Comparison of ENCODE assay signal across 16 cellular contexts in the genomic region with DNA sequence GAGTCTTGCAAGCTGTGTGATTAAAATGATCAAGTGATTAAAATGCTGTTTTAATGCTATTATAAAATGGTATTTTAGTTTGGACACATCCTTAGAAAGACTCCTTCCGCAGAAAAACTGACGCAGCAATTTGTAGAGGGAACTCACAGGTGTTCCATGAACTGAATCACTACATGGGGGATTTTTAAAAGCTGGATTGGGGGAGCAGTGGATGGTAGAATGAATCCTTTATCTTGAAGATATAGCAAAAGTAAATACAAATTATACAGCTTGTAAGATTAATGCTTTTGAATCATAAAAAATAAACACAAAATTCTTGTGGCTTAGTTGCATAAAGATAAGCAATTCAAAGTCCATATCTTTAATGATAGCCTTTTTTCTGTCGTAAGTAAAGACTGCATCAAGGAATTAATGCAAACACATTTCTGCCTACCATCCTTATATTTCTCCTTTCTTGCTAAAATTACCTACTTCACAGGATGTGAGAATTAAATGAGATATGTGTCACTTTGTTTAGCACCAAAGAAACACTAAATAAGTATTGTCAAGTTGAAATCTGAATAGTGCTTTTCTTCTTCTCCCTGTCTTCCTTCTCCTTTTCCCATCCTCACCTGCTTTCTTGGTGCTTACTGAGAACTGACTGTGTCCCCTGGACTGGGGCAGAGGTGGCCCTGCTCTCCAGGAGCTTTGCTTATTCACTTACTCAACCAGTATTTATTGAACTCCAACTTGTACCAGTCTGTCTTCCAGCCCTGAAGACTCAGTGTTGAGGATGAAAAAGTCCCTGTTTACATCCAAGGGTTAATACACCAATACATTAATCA.
DNase-seq lines count a peak whose midpoint lies in the region; ATAC-seq and TF ChIP-seq lines count a peak whose summit lies in the region.
"Had no signal": no experiment of that assay in that cellular context is flagged by ENCODE, and none has a peak within 500 bp of the region (broad histone marks: within the 10 kb centered on the region; RNA-seq: fewer than 3 reads in every experiment).

No MANE protein-coding gene starts in this region.

- H3K4me1 ChIP-seq in CD8-positive, alpha-beta memory T cell (ENCODE audit: insufficient read depth, low read length): no peaks in the 10 kb centered on the region
- H3K4me1 ChIP-seq in adipocyte (ENCODE audit: control insufficient read depth, insufficient read depth, low read length) (peaks cover 9% of the 10 kb centered on the region), GM23338 (ENCODE audit: insufficient read depth) (no peaks in the 10 kb centered on the region)
- H3K4me1 ChIP-seq: HAP-1 had no signal

- no peaks in the 10 kb centered on the region for H3K27me3 ChIP-seq in CD8-positive, alpha-beta memory T cell (ENCODE audit: insufficient read depth, low read length, poor library complexity, severe bottlenecking)
- H3K27me3 ChIP-seq in adipocyte (replicated peaks; ENCODE audit: control insufficient read depth, insufficient read depth, low read length): no peaks in the 10 kb centered on the region
- H3K27me3 ChIP-seq in GM23338 (ENCODE audit: insufficient read depth): no peaks in the 10 kb centered on the region
- H3K27me3 ChIP-seq: upper lobe of left lung had no signal

- CTCF ChIA-PET in CD8-positive, alpha-beta memory T cell (lab: Charles Lee): interaction anchor here (1.2 kb wide), 1 partner anchor 19 kb away, joined by 3 read pairs; no protein-coding TSS in a partner anchor

- no peak overlapping the region for H3K4me3 ChIP-seq in CD8-positive, alpha-beta memory T cell (ENCODE audit: low read length)
- H3K4me3 ChIP-seq in Jurkat, Clone E6-1 (ENCODE audit: low read length): peak overlapping the region; percentile 28; the same call in 1 of the 2 replicates
- H3K4me3 ChIP-seq in adipocyte (ENCODE audit: low read length) (peak overlapping the region; percentile 42), GM23338 (no peak overlapping the region)
- H3K4me3 ChIP-seq: HAP-1 had no signal

- intact Hi-C loops in natural killer cell (cut with micrococcal nuclease): loop anchor here (1.0 to 10.0 kb wide), 2 partner anchors 586 to 758 kb away; no protein-coding TSS in a partner anchor
- intact Hi-C loops in activated T-helper 2 cell treated with anti-CD3 and anti-CD28 coated beads, Interferon-gamma antibody, Interleukin-2, Interleukin-4, amounts not matched to agents 10 μg/mL and 5 μg/mL and 100 μg/mL, durations not matched to agents 14 hours and 24 hours and 36 hours (cut with micrococcal nuclease): loop anchor here (5.0 kb wide), 1 partner anchor 469 kb away; the partner anchor contains the start of gene ALG14

- no peaks in the 10 kb centered on the region for H4K20me1 ChIP-seq in GM23338 (replicated peaks; ENCODE audit: insufficient read depth)

- H3K9me2 ChIP-seq in GM23338 (ENCODE audit: insufficient read depth): no peaks in the 10 kb centered on the region; the same call in 1 of the 2 replicates

- peak overlapping the region in 1 of 8 donors; percentile 35 for H3K27ac Mint-ChIP-seq in CD8-positive, alpha-beta memory T cell
- H3K27ac Mint-ChIP-seq in natural killer cell: peak overlapping the region; percentile 73 to 87
- H3K27ac Mint-ChIP-seq in activated T-helper 2 cell treated with anti-CD3 and anti-CD28 coated beads, Interferon-gamma antibody, Interleukin-2, Interleukin-4, amounts not matched to agents 10 μg/mL and 5 μg/mL and 100 μg/mL, durations not matched to agents 14 hours and 24 hours and 36 hours: no peak overlapping the region
- no peak overlapping the region for H3K27ac Mint-ChIP-seq in GM23338
- H3K27ac Mint-ChIP-seq: activated B cell treated with CpG ODN at 0.5 μM for 24 hours; activated naive CD8-positive, alpha-beta T cell had no signal

- peak overlapping the region in 6 of 7 donors; percentile 59 to 84 (median 74) for H3K4me3 Mint-ChIP-seq in CD8-positive, alpha-beta memory T cell
- H3K4me3 Mint-ChIP-seq in natural killer cell (peak overlapping the region; percentile 90), GM23338 (no peak overlapping the region)
- H3K4me3 Mint-ChIP-seq in activated T-helper 2 cell treated with anti-CD3 and anti-CD28 coated beads, Interferon-gamma antibody, Interleukin-2, Interleukin-4, amounts not matched to agents 10 μg/mL and 5 μg/mL and 100 μg/mL, durations not matched to agents 14 hours and 24 hours and 36 hours (ENCODE audit: low read depth): no peak overlapping the region
- H3K4me3 Mint-ChIP-seq: activated B cell treated with CpG ODN at 0.5 μM for 24 hours; activated naive CD8-positive, alpha-beta T cell had no signal

- no peak overlapping the region for H2AFZ ChIP-seq in GM23338

- no peaks in the 10 kb centered on the region for H3K36me3 ChIP-seq in CD8-positive, alpha-beta memory T cell (ENCODE audit: insufficient read depth, low read length)
- H3K36me3 ChIP-seq in adipocyte (ENCODE audit: control insufficient read depth, insufficient read depth, low read length, severe bottlenecking) (no peaks in the 10 kb centered on the region), GM23338 (ENCODE audit: insufficient read depth) (no peaks in the 10 kb centered on the region; the same call in 1 of the 2 replicates)
- H3K36me3 ChIP-seq: HAP-1, upper lobe of left lung had no signal

- H3K9me3 Mint-ChIP-seq in CD8-positive, alpha-beta memory T cell: no peaks in the 10 kb centered on the region
- H3K9me3 Mint-ChIP-seq in natural killer cell: no peaks in the 10 kb centered on the region
- peaks cover 4% of the 10 kb centered on the region for H3K9me3 Mint-ChIP-seq in activated T-helper 2 cell treated with anti-CD3 and anti-CD28 coated beads, Interferon-gamma antibody, Interleukin-2, Interleukin-4, amounts not matched to agents 10 μg/mL and 5 μg/mL and 100 μg/mL, durations not matched to agents 14 hours and 24 hours and 36 hours
- H3K9me3 Mint-ChIP-seq in GM23338: no peaks in the 10 kb centered on the region

- H3K36me3 Mint-ChIP-seq in CD8-positive, alpha-beta memory T cell: no peaks in the 10 kb centered on the region
- H3K36me3 Mint-ChIP-seq in natural killer cell (no peaks in the 10 kb centered on the region), GM23338 (ENCODE audit: low read depth) (no peaks in the 10 kb centered on the region; the same call in 2 of the 3 replicates)
- H3K36me3 Mint-ChIP-seq in activated T-helper 2 cell treated with anti-CD3 and anti-CD28 coated beads, Interferon-gamma antibody, Interleukin-2, Interleukin-4, amounts not matched to agents 10 μg/mL and 5 μg/mL and 100 μg/mL, durations not matched to agents 14 hours and 24 hours and 36 hours (ENCODE audit: low read depth): no peaks in the 10 kb centered on the region
- H3K36me3 Mint-ChIP-seq: activated naive CD8-positive, alpha-beta T cell had no signal

- no peak overlapping the region for H3K9ac ChIP-seq in adipocyte (ENCODE audit: low read length)

- H3K79me2 ChIP-seq in GM23338 (replicated peaks; ENCODE audit: insufficient read depth): no peaks in the 10 kb centered on the region

- no peaks in the 10 kb centered on the region for H3K9me3 ChIP-seq in CD8-positive, alpha-beta memory T cell (ENCODE audit: low read length)
- no peaks in the 10 kb centered on the region for H3K9me3 ChIP-seq in adipocyte (ENCODE audit: control insufficient read depth, low read length)
- H3K9me3 ChIP-seq: HAP-1, upper lobe of left lung had no signal

- no peak for DNase-seq in CD8-positive, alpha-beta memory T cell
- no peak for DNase-seq in Jurkat, Clone E6-1 (ENCODE audit: low read depth, low spot score)
- DNase-seq in adipocyte (ENCODE audit: low read depth) (no peak), natural killer cell (no peak), GM23338 (ENCODE audit: low spot score) (no peak), NCI-H1105 (lab: John Stamatoyannopoulos, UW) (no peak)
- DNase-seq in activated T-helper 2 cell treated with anti-CD3 and anti-CD28 coated beads, Interferon-gamma antibody, Interleukin-2, Interleukin-4, amounts not matched to agents 10 μg/mL and 5 μg/mL and 100 μg/mL, durations not matched to agents 14 hours and 24 hours and 36 hours (ENCODE audit: low spot score): no peak
- DNase-seq: activated B cell treated with CpG ODN at 0.5 μM for 24 hours; activated CD8-positive, alpha-beta memory T cell treated with anti-CD3 and anti-CD28 coated beads, Interleukin-2, amount 50 U/mL, for 4 hours; cerebellar nuclear complex; DMS79; NCI-H146; NCI-H446 treated with DMSO at 0.1 percent for 48 hours had no signal

- no peak overlapping the region for H3K4me2 ChIP-seq in GM23338

- peaks cover 15 to 19% (median 18%) of the 10 kb centered on the region in 3 donors for H3K4me1 Mint-ChIP-seq in CD8-positive, alpha-beta memory T cell
- H3K4me1 Mint-ChIP-seq in natural killer cell (peaks cover 28 to 30% of the 10 kb centered on the region in 2 donors), GM23338 (peaks cover 12% of the 10 kb centered on the region; the same call in 2 of the 3 replicates)
- H3K4me1 Mint-ChIP-seq in activated T-helper 2 cell treated with anti-CD3 and anti-CD28 coated beads, Interferon-gamma antibody, Interleukin-2, Interleukin-4, amounts not matched to agents 10 μg/mL and 5 μg/mL and 100 μg/mL, durations not matched to agents 14 hours and 24 hours and 36 hours (ENCODE audit: low read depth): peaks cover 23% of the 10 kb centered on the region

- no peak overlapping the region for H3K27ac ChIP-seq in CD8-positive, alpha-beta memory T cell (ENCODE audit: low read depth, low read length)
- H3K27ac ChIP-seq in GM23338 (ENCODE audit: low read depth): no peak overlapping the region

- no peak for TF ChIP-seq CTCF in natural killer cell (IDR thresholded peaks at IDR 0.05)
- TF ChIP-seq CTCF in GM23338 (conservative IDR thresholded peaks at IDR 0.05; ENCODE audit: low read depth in 2 of 2): no peak

- 0 out of 2 replicates have a peak, but pooled peaks cover 3% of the 10 kb centered on the region for H3F3A ChIP-seq in GM23338 (replicated peaks; ENCODE audit: low read depth)

- ATAC-seq in natural killer cell (peak in 1 of 3 donors; percentile 21), GM23338 (no peak)

- POLR2A ChIA-PET in CD8-positive, alpha-beta memory T cell (lab: Charles Lee): no interaction called here

- peaks cover 4 to 5% of the 10 kb centered on the region in 2 donors for H3K27me3 Mint-ChIP-seq in CD8-positive, alpha-beta memory T cell
- H3K27me3 Mint-ChIP-seq in natural killer cell (ENCODE audit: low read depth in 2 of 2): peaks cover 75 to 85% of the 10 kb centered on the region in 2 donors
- peaks cover 20% of the 10 kb centered on the region for H3K27me3 Mint-ChIP-seq in activated T-helper 2 cell treated with anti-CD3 and anti-CD28 coated beads, Interferon-gamma antibody, Interleukin-2, Interleukin-4, amounts not matched to agents 10 μg/mL and 5 μg/mL and 100 μg/mL, durations not matched to agents 14 hours and 24 hours and 36 hours (ENCODE audit: low read depth)
- H3K27me3 Mint-ChIP-seq in GM23338 (ENCODE audit: insufficient read depth, low read depth, poor library complexity): no peaks in the 10 kb centered on the region

TF ChIP-seq in GM23338, 12 proteins besides CTCF, POLR2A, EP300 and RAD21:
- no peak for TF ChIP-seq ZNF331 (CRISPR knock-in tag; IDR thresholded peaks at IDR 0.05; ENCODE audit: low read depth)
- TF ChIP-seq EZH2 (IDR thresholded peaks at IDR 0.05; ENCODE audit: low read depth, unreplicated experiment): no peak

Comparison
In these comparisons a context has a peak if more than half of its experiments do, and no peak if none do; other contexts are left out.
1. H3K4me3 ChIP-seq: peak in Jurkat, Clone E6-1 (single experiment) and adipocyte (single experiment); none in CD8-positive, alpha-beta memory T cell (single experiment) and GM23338 (single experiment).
2. H3K27ac Mint-ChIP-seq: peak in natural killer cell (2 of 2); none in activated T-helper 2 cell treated with anti-CD3 and anti-CD28 coated beads, Interferon-gamma antibody, Interleukin-2, Interleukin-4, amounts not matched to agents 10 μg/mL and 5 μg/mL and 100 μg/mL, durations not matched to agents 14 hours and 24 hours and 36 hours (single experiment) and GM23338 (single experiment).
3. H3K4me3 Mint-ChIP-seq: peak in CD8-positive, alpha-beta memory T cell (6 of 7) and natural killer cell (single experiment); none in activated T-helper 2 cell treated with anti-CD3 and anti-CD28 coated beads, Interferon-gamma antibody, Interleukin-2, Interleukin-4, amounts not matched to agents 10 μg/mL and 5 μg/mL and 100 μg/mL, durations not matched to agents 14 hours and 24 hours and 36 hours (single experiment) and GM23338 (single experiment).